In the genomic region with DNA sequence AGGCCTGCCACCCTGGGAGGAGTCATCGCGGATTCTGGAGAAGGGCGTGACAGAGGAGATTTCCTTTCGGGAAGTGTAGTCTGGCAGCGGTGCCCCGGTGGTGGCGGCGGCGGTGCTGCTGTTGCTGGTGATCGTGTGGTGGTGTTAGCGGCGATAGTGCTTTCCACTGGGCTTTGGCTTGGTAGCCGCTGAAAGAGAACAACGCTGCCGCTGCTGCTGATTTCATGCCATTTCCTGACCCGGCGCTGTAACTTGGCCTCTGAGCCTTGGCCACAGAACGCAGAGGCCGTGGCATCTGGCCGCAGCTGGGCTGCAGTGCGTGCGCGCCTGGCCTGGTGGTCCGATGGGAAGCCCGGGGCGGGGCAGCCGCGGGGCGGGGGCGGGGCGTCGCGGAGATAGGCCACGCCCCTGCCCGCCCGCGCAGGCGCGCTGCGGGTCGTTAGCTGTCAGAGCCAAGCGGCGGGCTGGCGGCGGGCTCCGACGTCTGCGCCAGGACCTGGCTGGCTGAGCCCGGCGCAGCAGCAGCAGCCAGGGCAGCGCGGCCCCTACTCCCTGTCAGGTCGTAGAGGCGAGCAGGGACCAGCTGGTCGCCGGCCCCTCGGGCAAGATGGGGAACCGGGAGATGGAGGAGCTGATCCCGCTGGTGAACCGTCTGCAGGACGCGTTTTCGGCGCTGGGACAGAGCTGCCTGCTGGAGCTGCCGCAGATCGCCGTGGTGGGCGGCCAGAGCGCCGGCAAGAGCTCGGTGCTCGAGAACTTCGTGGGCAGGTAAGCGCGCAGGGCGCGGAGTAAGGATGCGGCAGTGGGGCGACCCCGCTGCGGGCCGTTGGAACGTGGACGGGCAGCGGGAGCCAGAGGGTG, we compare ENCODE assay signal across 8 cellular contexts. TPM values are rescaled to one million over a fixed set of nuclear protein-coding genes. Genes with fewer than 3 reads are reported as not detected.
DNase-seq lines count a peak whose midpoint lies in the region; ATAC-seq, FAIRE-seq and TF ChIP-seq lines count a peak whose summit lies in the region.

DNM3 (plus strand) TSS at position 449 of the 861 bp plus-strand sequence; CDS start at position 608, 159 bp downstream.

- no peak within 1 kb of the TSS for H3K27ac Mint-ChIP-seq in mesothelial cell of epicardium

- CTCF ChIA-PET in endothelial cell of umbilical vein (lab: Charles Lee), result interaction anchor here (0.8 to 2.0 kb wide), 11 partner anchors 10 to 197 kb away, joined by 3 to 15 read pairs (median 4); no protein-coding TSS in a partner anchor

- H3K36me3 Mint-ChIP-seq in mesothelial cell of epicardium, result no peaks in the 10 kb centered on the region

- intact Hi-C loops in endothelial cell of umbilical vein (cut with micrococcal nuclease), result loop anchor here (1.0 to 2.0 kb wide), 6 partner anchors 60 to 186 kb away; partner anchors contain the start of genes METTL13 and VAMP4

- peak within 1 kb of the TSS; percentile 55 for H3K27ac ChIP-seq in endothelial cell of umbilical vein (ENCODE audit: insufficient read depth, low read depth, low read length)

- peaks cover 15% of the 10 kb centered on the region for H3K4me1 ChIP-seq in endothelial cell of umbilical vein (ENCODE audit: control insufficient read depth, extremely low read depth, insufficient read depth, low read length)

- H3K4me3 ChIP-seq in AG10803 (ENCODE audit: low read length), result peak within 1 kb of the TSS; percentile 86
- H3K4me3 ChIP-seq in endothelial cell of umbilical vein (replicated peaks in 1 of 3; ENCODE audit: insufficient read depth in 1 of 3, low read depth in 1 of 3, low read length in 3 of 3), result peak within 1 kb of the TSS; percentile 42 to 75 (median 73)

- H4K20me1 ChIP-seq in endothelial cell of umbilical vein (replicated peaks; ENCODE audit: control insufficient read depth, extremely low read depth, insufficient read depth, low read length), result no peaks in the 10 kb centered on the region

- no peaks in the 10 kb centered on the region for H3K36me3 ChIP-seq in endothelial cell of umbilical vein (ENCODE audit: control insufficient read depth in 2 of 2, extremely low read depth in 1 of 2, insufficient read depth in 2 of 2, low read length in 2 of 2)

- peak; percentile 72 for FAIRE-seq in endothelial cell of umbilical vein (lab: Jason Lieb, UNC)

- BruUV-seq in endothelial cell of umbilical vein (replicated peaks; lab: Mats Ljungman, UMichigan), result no TSS peak

- no peaks in the 10 kb centered on the region for H3K9me1 ChIP-seq in endothelial cell of umbilical vein (replicated peaks; ENCODE audit: control insufficient read depth, extremely low read depth, insufficient read depth, low read length)

- no peaks in the 10 kb centered on the region for H3K9me3 Mint-ChIP-seq in mesothelial cell of epicardium

- no peaks in the 10 kb centered on the region for H3K9me3 ChIP-seq in endothelial cell of umbilical vein (replicated peaks; ENCODE audit: control insufficient read depth, insufficient read depth, low read length)

- DNase-seq in AG10803 (ENCODE audit: low read depth), result peak; percentile 84
- DNase-seq in NCI-H774 (lab: John Stamatoyannopoulos, UW), result peak; percentile 74
- peak; percentile 92 for DNase-seq in activated CD8-positive, alpha-beta memory T cell treated with anti-CD3 and anti-CD28 coated beads, Interleukin-2, amount 50 U/mL, for 48 hours
- DNase-seq in endothelial cell of umbilical vein (ENCODE audit: low read depth, low spot score), result peak; percentile 87
- DNase-seq in mesothelial cell of epicardium (ENCODE audit: low spot score in 2 of 2, unreplicated experiment in 2 of 2), result peak; percentile 79 to 88
- peak; percentile 42 for DNase-seq in stimulated activated CD8-positive, alpha-beta memory T cell treated with anti-CD3 and anti-CD28 coated beads, Interleukin-15, amount 100 ng/mL, for 1 hour (ENCODE audit: low read depth)

- H3K4me1 Mint-ChIP-seq in mesothelial cell of epicardium, result peaks cover 17% of the 10 kb centered on the region

- TF ChIP-seq POLR2A in endothelial cell of umbilical vein (IDR thresholded peaks at IDR 0.05; ENCODE audit: low read depth, low read length), result peak; percentile 71

- H2AFZ ChIP-seq in endothelial cell of umbilical vein (ENCODE audit: low read depth, low read length), result peak within 1 kb of the TSS; percentile 98

- peak within 1 kb of the TSS; percentile 47 for H3K9ac ChIP-seq in endothelial cell of umbilical vein (replicated peaks; ENCODE audit: extremely low read depth, insufficient read depth, low read length)

- H3K27me3 Mint-ChIP-seq in mesothelial cell of epicardium (ENCODE audit: low read depth), result peaks cover 54% of the 10 kb centered on the region

- POLR2A ChIA-PET in endothelial cell of umbilical vein (lab: Charles Lee), result interaction anchor here (1.0 kb wide), 1 partner anchor 11 kb away, joined by 4 read pairs; no protein-coding TSS in a partner anchor

- H3K79me2 ChIP-seq in endothelial cell of umbilical vein (ENCODE audit: control insufficient read depth, insufficient read depth, low read length), result no peaks in the 10 kb centered on the region

- dilution Hi-C loops in endothelial cell of umbilical vein (cut with MboI; ENCODE audit: extremely low pct_ligation_motif_present, low sequenced_read_pairs), result no loop called here

- peak within 1 kb of the TSS; percentile 86 for H3K4me2 ChIP-seq in endothelial cell of umbilical vein (ENCODE audit: insufficient read depth, low read length)

- H3K4me3 Mint-ChIP-seq in mesothelial cell of epicardium, result peak within 1 kb of the TSS; percentile 79

- TF ChIP-seq CTCF in AG10803 (conservative IDR thresholded peaks at IDR 0.05; ENCODE audit: low read length) (no peak), endothelial cell of umbilical vein (IDR thresholded peaks at IDR 0.05; ENCODE audit: extremely low read depth in 1 of 2, insufficient read depth in 1 of 2, low read depth in 1 of 2, low read length in 2 of 2) (no peak), mesothelial cell of epicardium (IDR thresholded peaks at IDR 0.05; ENCODE audit: unreplicated experiment) (no peak)

- ATAC-seq in GM19043 (IDR thresholded peaks at IDR 0.05; ENCODE audit: low read depth, unreplicated experiment) (peak; percentile 83), HG03354 (IDR thresholded peaks at IDR 0.05; ENCODE audit: poor library complexity, severe bottlenecking, unreplicated experiment) (peak; percentile 89)

- H3K27me3 ChIP-seq in endothelial cell of umbilical vein (ENCODE audit: control insufficient read depth in 2 of 2, insufficient read depth in 2 of 2, low read length in 2 of 2), result peaks cover 0 to 6% of the 10 kb centered on the region in 2 experiments

TF ChIP-seq in endothelial cell of umbilical vein, 7 proteins besides CTCF, POLR2A, EP300 and RAD21:
- TF ChIP-seq MYC (IDR thresholded peaks at IDR 0.05; ENCODE audit: low read depth, low read length) (no peak), POLR2AphosphoS5 (IDR thresholded peaks at IDR 0.05; ENCODE audit: insufficient read depth, low read depth, low read length) (peak; percentile 48), FOS (IDR thresholded peaks at IDR 0.05; ENCODE audit: borderline replicate concordance, insufficient read depth, low read length) (no peak)

RNA-seq across cellular contexts. Expression of gene DNM3, which starts in this region (rescaled TPM):
- total RNA-seq in endothelial cell of umbilical vein, result 2.5 and 3.6 TPM in 2 replicates
- polyA plus RNA-seq in endothelial cell of umbilical vein, result 1.1 and 1.4 TPM in 2 replicates
- 0.97 and 1.2 TPM in 2 replicates for polyA plus RNA-seq in endothelial cell of umbilical vein (2011; cell fraction: cytosol; rRNA removed)
- 1.7 and 1.8 TPM in 2 replicates for polyA plus RNA-seq in endothelial cell of umbilical vein (2011; cell fraction: nucleus; rRNA removed)
- polyA plus RNA-seq in endothelial cell of umbilical vein (2012), result 0.30 and 0.86 TPM in 2 replicates
- polyA minus RNA-seq in endothelial cell of umbilical vein, result 2.4 and 2.7 TPM in 2 replicates
- polyA minus RNA-seq in endothelial cell of umbilical vein (2011; cell fraction: cytosol; rRNA and poly(A)+ RNA removed), result not detected
- 7.3 and 9.1 TPM in 2 replicates for polyA minus RNA-seq in endothelial cell of umbilical vein (2011; cell fraction: nucleus; rRNA and poly(A)+ RNA removed)
- total RNA-seq in mesothelial cell of epicardium, result 4.7 to 5.0 TPM (median 4.9 TPM) in 3 replicates

Comparison
In these comparisons a context has a peak if more than half of its experiments do, and no peak if none do; other contexts are left out.
1. Peak in every context shown above with its lines: DNase-seq, ATAC-seq, H3K4me3 ChIP-seq and H3K27ac ChIP-seq.
2. DNase-seq: peak in every context shown above with its lines; median percentile 92 in activated CD8-positive, alpha-beta memory T cell treated with anti-CD3 and anti-CD28 coated beads, Interleukin-2, amount 50 U/mL, for 48 hours; 87 in endothelial cell of umbilical vein; 84 in AG10803; 84 in mesothelial cell of epicardium; 74 in NCI-H774; 42 in stimulated activated CD8-positive, alpha-beta memory T cell treated with anti-CD3 and anti-CD28 coated beads, Interleukin-15, amount 100 ng/mL, for 1 hour.